1 cellular context compared by ENCODE assay signal in the genomic region with DNA sequence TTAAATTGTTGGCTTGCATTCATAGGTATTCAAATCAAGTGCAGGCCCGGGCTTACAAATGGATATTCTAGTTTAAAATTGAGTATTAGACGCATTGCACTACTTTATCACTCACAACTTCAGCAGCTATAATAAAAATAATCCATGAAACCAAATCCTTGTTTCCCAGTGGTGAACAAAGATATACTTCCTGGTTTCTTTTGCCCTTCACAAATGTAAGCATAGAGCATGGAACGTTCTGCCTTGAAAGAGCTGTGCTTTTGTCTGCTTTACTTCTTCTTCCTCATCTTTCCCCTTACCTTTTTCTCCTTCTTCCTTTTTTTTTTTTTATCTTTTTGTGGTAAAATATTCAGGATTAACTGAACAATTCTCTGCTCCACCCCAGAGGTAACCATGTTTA.
TF ChIP-seq lines count a peak whose summit lies in the region.

No MANE protein-coding gene starts in this region.

TF ChIP-seq in A549, 52 proteins besides CTCF, POLR2A, EP300 and RAD21:
- TF ChIP-seq CHD4 (IDR thresholded peaks at IDR 0.05; ENCODE audit: borderline replicate concordance) (no peak), CBX2 (IDR thresholded peaks at IDR 0.05; ENCODE audit: borderline replicate concordance, low read depth) (no peak), REST (IDR thresholded peaks at IDR 0.05) (no peak), JUN (IDR thresholded peaks at IDR 0.05) (no peak), JUNB (IDR thresholded peaks at IDR 0.05) (no peak), RNF2 (IDR thresholded peaks at IDR 0.05; ENCODE audit: borderline replicate concordance, low read depth) (no peak), RCOR1 (IDR thresholded peaks at IDR 0.05; ENCODE audit: low read depth, low read length) (no peak), FOXS1 (CRISPR knock-in tag; IDR thresholded peaks at IDR 0.05) (no peak)
- TF ChIP-seq, protein P1, sequence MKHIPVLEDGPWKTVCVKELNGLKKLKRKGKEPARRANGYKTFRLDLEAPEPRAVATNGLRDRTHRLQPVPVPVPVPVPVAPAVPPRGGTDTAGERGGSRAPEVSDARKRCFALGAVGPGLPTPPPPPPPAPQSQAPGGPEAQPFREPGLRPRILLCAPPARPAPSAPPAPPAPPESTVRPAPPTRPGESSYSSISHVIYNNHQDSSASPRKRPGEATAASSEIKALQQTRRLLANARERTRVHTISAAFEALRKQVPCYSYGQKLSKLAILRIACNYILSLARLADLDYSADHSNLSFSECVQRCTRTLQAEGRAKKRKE (CRISPR knock-in tag; IDR thresholded peaks at IDR 0.05; ENCODE audit: low read depth) = no peak
